ENCODE assay signal across 1 cellular context in genomic region chr2:6916736-6917070, GRCh38.
TF ChIP-seq lines count a peak whose summit lies in the region.

No MANE protein-coding gene starts in this region.

TF ChIP-seq in A549, 52 proteins besides CTCF, POLR2A, EP300 and RAD21 (continued from another document):
- TF ChIP-seq, protein P1, sequence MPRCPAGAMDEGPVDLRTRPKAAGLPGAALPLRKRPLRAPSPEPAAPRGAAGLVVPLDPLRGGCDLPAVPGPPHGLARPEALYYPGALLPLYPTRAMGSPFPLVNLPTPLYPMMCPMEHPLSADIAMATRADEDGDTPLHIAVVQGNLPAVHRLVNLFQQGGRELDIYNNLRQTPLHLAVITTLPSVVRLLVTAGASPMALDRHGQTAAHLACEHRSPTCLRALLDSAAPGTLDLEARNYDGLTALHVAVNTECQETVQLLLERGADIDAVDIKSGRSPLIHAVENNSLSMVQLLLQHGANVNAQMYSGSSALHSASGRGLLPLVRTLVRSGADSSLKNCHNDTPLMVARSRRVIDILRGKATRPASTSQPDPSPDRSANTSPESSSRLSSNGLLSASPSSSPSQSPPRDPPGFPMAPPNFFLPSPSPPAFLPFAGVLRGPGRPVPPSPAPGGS (IDR thresholded peaks at IDR 0.05), result no peak
- TF ChIP-seq GATA3 (IDR thresholded peaks at IDR 0.05; ENCODE audit: borderline replicate concordance) (no peak), ZNF302 (CRISPR knock-in tag; IDR thresholded peaks at IDR 0.05) (no peak), JUNB (IDR thresholded peaks at IDR 0.05) (no peak), CHD2 (IDR thresholded peaks at IDR 0.05; ENCODE audit: low read length, partially characterized antibody) (no peak), NPAS2 (CRISPR knock-in tag; IDR thresholded peaks at IDR 0.05; ENCODE audit: borderline replicate concordance) (no peak), SREBF2 (IDR thresholded peaks at IDR 0.05) (no peak)
TF ChIP-seq in A549: peak in this region for 0.
